Comparison of ENCODE assay signal across 16 cellular contexts in the genomic region with DNA sequence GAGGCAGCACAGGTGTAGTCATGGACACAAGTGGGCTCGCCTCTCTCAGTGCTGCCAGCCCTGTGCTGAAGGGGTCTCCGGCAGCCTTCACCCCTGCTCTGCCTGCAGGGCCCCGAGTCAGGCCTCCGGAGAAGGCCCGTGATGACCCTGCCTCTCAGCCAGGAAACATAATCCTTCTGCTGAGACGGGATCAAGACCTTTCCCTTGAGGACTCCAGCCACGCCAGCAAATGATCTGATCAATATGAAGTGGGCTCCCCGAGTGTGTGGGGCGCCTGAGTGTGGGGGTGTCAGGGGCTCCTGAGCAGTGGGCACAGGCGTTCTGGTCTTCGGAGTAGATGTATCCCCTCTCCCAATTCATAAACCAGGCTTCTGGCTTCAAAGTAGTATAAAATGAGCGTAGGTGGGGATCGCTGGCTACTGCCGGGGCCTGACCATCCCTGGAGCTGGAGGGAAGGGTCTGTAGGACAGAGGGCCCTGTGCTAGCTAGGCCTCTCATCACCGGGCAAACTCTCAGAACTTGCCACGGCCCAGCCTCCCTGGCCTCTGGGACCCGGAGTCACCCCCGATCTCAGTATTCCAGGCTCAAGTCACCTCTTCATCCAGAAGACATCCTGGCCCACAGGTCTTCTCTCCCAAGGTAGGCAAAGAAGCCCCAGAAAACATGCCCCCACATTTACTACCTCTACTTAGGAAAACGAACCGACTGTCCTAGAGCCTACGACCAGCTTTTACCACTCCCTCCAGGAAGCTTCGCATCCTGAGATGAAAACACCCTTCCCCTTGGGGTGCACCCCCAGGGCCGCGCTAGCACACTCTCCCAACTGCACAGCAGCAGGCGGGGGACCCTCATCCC. TPM values are rescaled to one million over a fixed set of nuclear protein-coding genes. Genes with fewer than 3 reads are reported as not detected.
DNase-seq lines count a peak whose midpoint lies in the region; ATAC-seq and TF ChIP-seq lines count a peak whose summit lies in the region.
"Had no signal": no experiment of that assay in that cellular context is flagged by ENCODE, and none has a peak within 500 bp of the region (broad histone marks: within the 10 kb centered on the region; RNA-seq: fewer than 3 reads in every experiment).

No MANE protein-coding gene starts in this region.

- H2BK120ac ChIP-seq in neuronal stem cell (ENCODE audit: low read depth, low read length), result no peak overlapping the region

- H2BK15ac ChIP-seq in neuronal stem cell (ENCODE audit: low read length), result no peak overlapping the region

- no peak overlapping the region for H4K91ac ChIP-seq in neuronal stem cell (ENCODE audit: low read depth, low read length, poor library complexity)

- no peaks in the 10 kb centered on the region for H3K36me3 Mint-ChIP-seq in endodermal cell (ENCODE audit: low read depth)

- no peaks in the 10 kb centered on the region for H3K4me1 Mint-ChIP-seq in endodermal cell

- no peaks in the 10 kb centered on the region for H3K79me1 ChIP-seq in neuronal stem cell (ENCODE audit: low read depth, low read length)

- no peak overlapping the region for H2AK5ac ChIP-seq in neuronal stem cell (ENCODE audit: low read depth, low read length)

- H3K27ac ChIP-seq in endodermal cell (ENCODE audit: low read depth, low read length) (no peak overlapping the region), neuronal stem cell (replicated peaks; ENCODE audit: low read length) (no peak overlapping the region), colonic mucosa (no peak overlapping the region)
- H3K27ac ChIP-seq: RWPE1 had no signal

- H3K27me3 ChIP-seq in endodermal cell (ENCODE audit: control insufficient read depth, insufficient read depth, low read length, poor library complexity, severe bottlenecking), result no peaks in the 10 kb centered on the region
- H3K27me3 ChIP-seq in neuronal stem cell (ENCODE audit: control insufficient read depth in 3 of 3, insufficient read depth in 3 of 3, low read depth in 1 of 3, low read length in 3 of 3), result no peaks in the 10 kb centered on the region
- H3K27me3 ChIP-seq in colonic mucosa, result no peaks in the 10 kb centered on the region
- H3K27me3 ChIP-seq: MG63 had no signal

- no peak overlapping the region for H3K14ac ChIP-seq in neuronal stem cell (ENCODE audit: low read length)

- ATAC-seq in left cardiac atrium (no peak), GM18498 (IDR thresholded peaks at IDR 0.05; ENCODE audit: unreplicated experiment) (no peak), GM18505 (IDR thresholded peaks at IDR 0.05; ENCODE audit: unreplicated experiment) (no peak)

- H4K8ac ChIP-seq in neuronal stem cell (ENCODE audit: low read depth, low read length), result no peak overlapping the region

- H3K4me3 ChIP-seq in endodermal cell (ENCODE audit: low read length) (no peak overlapping the region), neuronal stem cell (ENCODE audit: low read length in 2 of 2) (no peak overlapping the region), colonic mucosa (no peak overlapping the region)
- H3K4me3 ChIP-seq: MG63 had no signal

- H3K18ac ChIP-seq in neuronal stem cell (ENCODE audit: low read length), result peak overlapping the region; percentile 54

- H2BK12ac ChIP-seq in neuronal stem cell (ENCODE audit: low read length), result no peak overlapping the region

- H2AFZ ChIP-seq in neuronal stem cell (ENCODE audit: low read length), result no peak overlapping the region

- H3K27me3 Mint-ChIP-seq in endodermal cell (ENCODE audit: insufficient read depth), result peaks cover 1% of the 10 kb centered on the region
- H3K27me3 Mint-ChIP-seq: CD4-positive, alpha-beta T cell had no signal

- intact Hi-C loops in cardiac septum (cut with DNase I), result no loop called here
- intact Hi-C loops in left cardiac atrium (cut with DNase I), result no loop called here
- intact Hi-C loops in colonic mucosa (cut with DNase I), result no loop called here

- no peaks in the 10 kb centered on the region for H3K9me3 Mint-ChIP-seq in endodermal cell
- H3K9me3 Mint-ChIP-seq: CD4-positive, alpha-beta T cell had no signal

- DNase-seq in cardiac septum (ENCODE audit: low spot score), result peak; percentile 59
- DNase-seq in left cardiac atrium, result no peak
- DNase-seq in endodermal cell, result peak; percentile 28
- DNase-seq in neuronal stem cell (ENCODE audit: low spot score), result no peak
- DNase-seq in colonic mucosa, result no peak
- no peak for DNase-seq in DMS79 (lab: John Stamatoyannopoulos, UW)
- DNase-seq: Calu3; CD4-positive, alpha-beta T cell; DMS79 treated with DMSO at 0.1 percent for 48 hours; GOT3; MG63; NCI-H1105; NCI-H1694 treated with DMSO at 0.1 percent for 48 hours had no signal

- H3K4me1 ChIP-seq in endodermal cell (ENCODE audit: control insufficient read depth, insufficient read depth, low read length), result no peaks in the 10 kb centered on the region
- peaks cover 0 to 4% of the 10 kb centered on the region in 2 donors for H3K4me1 ChIP-seq in neuronal stem cell (ENCODE audit: control insufficient read depth in 2 of 2, insufficient read depth in 1 of 2, low read depth in 1 of 2, low read length in 2 of 2)
- no peaks in the 10 kb centered on the region for H3K4me1 ChIP-seq in colonic mucosa

- H3K9ac ChIP-seq in endodermal cell (ENCODE audit: extremely low read depth, low read length, poor library complexity, severe bottlenecking) (no peak overlapping the region), neuronal stem cell (ENCODE audit: low read depth, low read length, poor library complexity) (no peak overlapping the region), colonic mucosa (ENCODE audit: low read depth in 2 of 2, low read length in 2 of 2) (no peak overlapping the region)

- no peak overlapping the region for H3K23ac ChIP-seq in neuronal stem cell (ENCODE audit: low read depth, low read length, poor library complexity)

- H3K27ac Mint-ChIP-seq in endodermal cell, result no peak overlapping the region
- H3K27ac Mint-ChIP-seq: CD4-positive, alpha-beta T cell had no signal

- TF ChIP-seq CTCF in endodermal cell (conservative IDR thresholded peaks at IDR 0.05) (no peak), colonic mucosa (IDR thresholded peaks at IDR 0.05) (no peak)

- no peaks in the 10 kb centered on the region for H3K36me3 ChIP-seq in endodermal cell (ENCODE audit: control insufficient read depth, insufficient read depth, low read length)
- H3K36me3 ChIP-seq in neuronal stem cell (replicated peaks in 1 of 2; ENCODE audit: control insufficient read depth in 2 of 2, insufficient read depth in 2 of 2, low read length in 2 of 2), result no peaks in the 10 kb centered on the region
- no peaks in the 10 kb centered on the region for H3K36me3 ChIP-seq in colonic mucosa
- H3K36me3 ChIP-seq: MG63 had no signal

- H3K9me3 ChIP-seq in endodermal cell (ENCODE audit: control insufficient read depth, low read length) (no peaks in the 10 kb centered on the region), neuronal stem cell (replicated peaks in 1 of 2; ENCODE audit: control insufficient read depth in 2 of 2, insufficient read depth in 1 of 2, low read depth in 1 of 2, low read length in 2 of 2) (no peaks in the 10 kb centered on the region), colonic mucosa (no peaks in the 10 kb centered on the region)
- H3K9me3 ChIP-seq: MG63 had no signal

- no peak overlapping the region for H3K4me3 Mint-ChIP-seq in endodermal cell
- H3K4me3 Mint-ChIP-seq: CD4-positive, alpha-beta T cell had no signal

- no peak overlapping the region for H3K4ac ChIP-seq in neuronal stem cell (ENCODE audit: low read length)

- WGBS in endodermal cell (ENCODE audit: insufficient coverage in 1 of 2, insufficient read length in 1 of 2), 2 experiments, result 89 to 95% methylated on average over 9 to 25 of the region's 25 CpGs
- no CpG with 5 or more reads among the region's 25 CpGs for WGBS in neuronal stem cell (ENCODE audit: extremely low coverage in 2 of 2, insufficient read length in 2 of 2, insufficient replicate concordance in 1 of 2), 2 donors

- no peak overlapping the region for H2BK5ac ChIP-seq in neuronal stem cell (ENCODE audit: low read length)

- TF ChIP-seq POLR2A in GM18505 (IDR thresholded peaks at IDR 0.05; ENCODE audit: borderline replicate concordance, extremely low read depth, insufficient read depth, insufficient read length), result no peak

- H3K4me2 ChIP-seq in neuronal stem cell (ENCODE audit: insufficient read depth, low read length, poor library complexity, severe bottlenecking), result no peak overlapping the region

RNA-seq across cellular contexts. Expression of a gene that starts 33.6 kb away (rescaled TPM):
- 3.3 TPM for total RNA-seq in cardiac septum
- total RNA-seq in left cardiac atrium, result 1 to 10 TPM; 5.7 to 7.7 TPM
- total RNA-seq in endodermal cell, result under 1 TPM; 0.26 to 0.31 TPM
- polyA plus RNA-seq in endodermal cell (2013, experiment 1 of 2), result 0.21 TPM
- 0.25 TPM for polyA plus RNA-seq in endodermal cell (2013, experiment 2 of 2)
- 0.40 TPM for polyA plus RNA-seq in neuronal stem cell (2013, experiment 1 of 2)
- polyA plus RNA-seq in neuronal stem cell (2013, experiment 2 of 2), result 0.22 TPM
- total RNA-seq in colonic mucosa, result 10 to 100 TPM; 11.5 to 22.3 TPM

Comparison
In these comparisons a context has a peak if more than half of its experiments do, and no peak if none do; other contexts are left out.
1. DNase-seq: peak in cardiac septum (single experiment) and endodermal cell (single experiment); none in left cardiac atrium (single experiment), neuronal stem cell (single experiment), colonic mucosa (single experiment) and DMS79 (single experiment).